21 cellular contexts compared by ENCODE assay signal in the genomic region with DNA sequence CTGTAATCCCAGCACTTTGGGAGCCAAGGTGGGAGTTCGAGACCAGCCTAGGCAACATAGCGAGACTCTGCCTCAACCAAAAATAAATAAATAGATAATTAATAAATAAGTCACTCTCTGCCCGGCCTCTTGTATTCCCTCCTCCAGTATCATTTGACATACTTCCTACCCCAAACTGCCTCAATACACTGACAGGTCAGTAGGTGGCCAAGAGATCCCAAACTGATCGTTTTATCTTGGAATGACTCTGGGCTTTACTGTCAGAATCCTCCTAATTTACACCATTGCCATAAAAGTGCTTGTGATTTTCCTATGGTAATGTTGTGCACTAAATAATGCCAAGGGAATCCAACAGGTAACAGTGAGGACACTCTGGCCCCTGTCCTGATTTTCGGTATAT.
"Had no signal": no experiment of that assay in that cellular context is flagged by ENCODE, and none has a peak within 500 bp of the region (broad histone marks: within the 10 kb centered on the region; RNA-seq: fewer than 3 reads in every experiment).

No MANE protein-coding gene starts in this region.

- H3K4me3 ChIP-seq: hepatocyte, mucosa of descending colon, ovary, sigmoid colon, thyroid gland had no signal

- H3K4me2 ChIP-seq: hepatocyte had no signal

- H3K27ac ChIP-seq: hepatocyte, ovary, sigmoid colon, thyroid gland, VCaP had no signal

- H3K79me2 ChIP-seq: hepatocyte had no signal

- H3K27ac Mint-ChIP-seq: activated CD4-positive, alpha-beta T cell treated with anti-CD3 and anti-CD28 coated beads for 36 hours; activated CD8-positive, alpha-beta T cell treated with anti-CD3 and anti-CD28 coated beads for 36 hours; activated naive CD8-positive, alpha-beta T cell treated with anti-CD3 and anti-CD28 coated beads, Interleukin-2, amount 10 ng/mL, durations not matched to agents 7 days and 5 days; activated T-cell treated with anti-CD3 and anti-CD28 coated beads, Interleukin-2, amount 50 U/mL, for 72 hours; dendritic cell treated with granulocyte-macrophage colony-stimulating factor and Interleukin-4, amounts not matched to agents 40 ng/mL and 50 ng/mL, for 4 days had no signal

- ATAC-seq: activated CD4-positive, alpha-beta T cell treated with anti-CD3 and anti-CD28 coated beads for 36 hours; activated CD8-positive, alpha-beta T cell treated with anti-CD3 and anti-CD28 coated beads for 36 hours; activated T-cell treated with anti-CD3 and anti-CD28 coated beads, Interleukin-2, amount 50 U/mL, for 72 hours; left lobe of liver; naive thymus-derived CD4-positive, alpha-beta T cell had no signal

- H3K4me3 Mint-ChIP-seq: activated CD4-positive, alpha-beta T cell treated with anti-CD3 and anti-CD28 coated beads for 36 hours; activated CD8-positive, alpha-beta T cell treated with anti-CD3 and anti-CD28 coated beads for 36 hours; activated naive CD8-positive, alpha-beta T cell treated with anti-CD3 and anti-CD28 coated beads, Interleukin-2, amount 10 ng/mL, durations not matched to agents 7 days and 5 days; dendritic cell treated with granulocyte-macrophage colony-stimulating factor and Interleukin-4, amounts not matched to agents 40 ng/mL and 50 ng/mL, for 4 days; naive thymus-derived CD4-positive, alpha-beta T cell had no signal

- H3K9me3 Mint-ChIP-seq: activated CD8-positive, alpha-beta T cell treated with anti-CD3 and anti-CD28 coated beads for 36 hours; activated naive CD8-positive, alpha-beta T cell treated with anti-CD3 and anti-CD28 coated beads, Interleukin-2, amount 10 ng/mL, durations not matched to agents 7 days and 5 days; activated T-cell treated with anti-CD3 and anti-CD28 coated beads, Interleukin-2, amount 50 U/mL, for 72 hours; dendritic cell treated with granulocyte-macrophage colony-stimulating factor and Interleukin-4, amounts not matched to agents 40 ng/mL and 50 ng/mL, for 4 days; naive thymus-derived CD4-positive, alpha-beta T cell had no signal

- H3K27me3 Mint-ChIP-seq: activated CD8-positive, alpha-beta T cell treated with anti-CD3 and anti-CD28 coated beads for 36 hours; dendritic cell treated with granulocyte-macrophage colony-stimulating factor and Interleukin-4, amounts not matched to agents 40 ng/mL and 50 ng/mL, for 4 days had no signal

- H3K27me3 ChIP-seq: hepatocyte, ovary, sigmoid colon, thyroid gland had no signal

- H2AFZ ChIP-seq: hepatocyte had no signal

- H3K9me3 ChIP-seq: mucosa of descending colon, ovary, sigmoid colon, thyroid gland had no signal

- DNase-seq: activated CD4-positive, alpha-beta T cell treated with anti-CD3 and anti-CD28 coated beads for 36 hours; activated CD8-positive, alpha-beta memory T cell treated with anti-CD3 and anti-CD28 coated beads, Interleukin-2, amount 50 U/mL, for 4 hours; activated CD8-positive, alpha-beta T cell treated with anti-CD3 and anti-CD28 coated beads for 36 hours; activated gamma-delta T cell; activated naive CD8-positive, alpha-beta T cell treated with anti-CD3 and anti-CD28 coated beads, Interleukin-2, amount 10 ng/mL, durations not matched to agents 7 days and 5 days; activated T-cell treated with anti-CD3 and anti-CD28 coated beads, Interleukin-2, amount 50 U/mL, for 72 hours; anterior cingulate cortex; effector memory CD4-positive, alpha-beta T cell; islet precursor cell; mucosa of descending colon; naive thymus-derived CD4-positive, alpha-beta T cell; ovary; sigmoid colon; stimulated activated CD4-positive, alpha-beta T cell treated with anti-CD3 and anti-CD28 coated beads, Interleukin-12 subunit alpha, Interleukin-12 subunit beta, amount 100 ng/mL, for 4 hours; stimulated activated CD4-positive, alpha-beta T cell treated with anti-CD3 and anti-CD28 coated beads, Interleukin-2, amount 100 ng/mL, for 24 hours; T-helper 1 cell; thyroid gland had no signal

- H3K36me3 ChIP-seq: ovary, sigmoid colon, thyroid gland had no signal
